ENCODE assay signal across 18 cellular contexts in the genomic region with DNA sequence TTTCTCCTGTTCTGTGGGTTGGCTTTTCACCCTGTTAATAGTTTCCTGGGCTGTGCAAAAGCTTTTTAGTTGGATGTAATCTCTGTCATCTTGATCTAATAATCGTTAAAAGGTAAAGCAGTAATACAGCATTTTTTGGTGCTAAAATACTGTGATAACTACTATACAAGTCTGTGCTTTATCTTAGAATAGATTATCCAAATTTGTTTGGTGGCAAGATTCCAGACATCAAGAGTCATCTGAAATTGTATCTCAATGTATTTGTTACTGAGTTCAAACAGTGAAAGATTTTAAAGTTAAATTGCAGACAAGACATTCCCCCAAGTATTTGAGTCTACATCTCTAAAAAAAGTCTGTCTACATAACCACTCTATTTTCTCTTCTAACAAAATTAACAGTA.
"Had no signal": no experiment of that assay in that cellular context is flagged by ENCODE, and none has a peak within 500 bp of the region (broad histone marks: within the 10 kb centered on the region; RNA-seq: fewer than 3 reads in every experiment).

No MANE protein-coding gene starts in this region.

- ATAC-seq: activated CD4-positive, CD25-positive, alpha-beta regulatory T cell treated with anti-CD3 and anti-CD28 coated beads, Interleukin-2, amount 50 U/mL, for 24 hours; activated CD8-positive, alpha-beta T cell treated with anti-CD3 and anti-CD28 coated beads, Interleukin-2, amount 10 ng/mL, durations not matched to agents 7 days and 5 days; esophagus mucosa; left ventricle myocardium superior; stimulated activated naive CD8-positive, alpha-beta T cell treated with anti-CD3 and anti-CD28 coated beads, Interleukin-15, amount 100 ng/mL, for 72 hours; T-cell had no signal

- H3K27ac Mint-ChIP-seq: activated CD4-positive, alpha-beta T cell treated with anti-CD3 and anti-CD28 coated beads, Interleukin-2, amount 10 ng/mL, durations not matched to agents 7 days and 5 days; activated CD8-positive, alpha-beta T cell treated with anti-CD3 and anti-CD28 coated beads, Interleukin-2, amount 10 ng/mL, durations not matched to agents 7 days and 5 days; activated naive CD4-positive, alpha-beta T cell treated with anti-CD3 and anti-CD28 coated beads for 36 hours; activated T-cell treated with anti-CD3 and anti-CD28 coated beads, Interleukin-2, amount 50 U/mL, for 24 hours; activated T-helper 2 cell treated with anti-CD3 and anti-CD28 coated beads, Interferon-gamma antibody, Interleukin-2, Interleukin-4, amounts not matched to agents 10 μg/mL and 5 μg/mL and 100 μg/mL, durations not matched to agents 14 hours and 24 hours and 36 hours; dendritic cell treated with granulocyte-macrophage colony-stimulating factor and Interleukin-4, amounts not matched to agents 40 ng/mL and 50 ng/mL, for 4 days; nephron; progenitor cell of endocrine pancreas; stimulated activated naive CD8-positive, alpha-beta T cell treated with anti-CD3 and anti-CD28 coated beads, Interleukin-15, amount 100 ng/mL, for 72 hours had no signal

- H3K27me3 Mint-ChIP-seq: activated CD4-positive, alpha-beta T cell treated with anti-CD3 and anti-CD28 coated beads, Interleukin-2, amount 10 ng/mL, durations not matched to agents 7 days and 5 days; activated T-cell treated with anti-CD3 and anti-CD28 coated beads, Interleukin-2, amount 50 U/mL, for 24 hours; dendritic cell treated with granulocyte-macrophage colony-stimulating factor and Interleukin-4, amounts not matched to agents 40 ng/mL and 50 ng/mL, for 4 days; progenitor cell of endocrine pancreas; stimulated activated naive CD8-positive, alpha-beta T cell treated with anti-CD3 and anti-CD28 coated beads, Interleukin-15, amount 100 ng/mL, for 72 hours; T-cell had no signal

- H3K36me3 Mint-ChIP-seq: T-cell had no signal

- DNase-seq: activated CD4-positive, alpha-beta T cell treated with anti-CD3 and anti-CD28 coated beads, Interleukin-2, amount 10 ng/mL, durations not matched to agents 7 days and 5 days; activated CD8-positive, alpha-beta T cell treated with anti-CD3 and anti-CD28 coated beads, Interleukin-2, amount 10 ng/mL, durations not matched to agents 7 days and 5 days; activated naive CD4-positive, alpha-beta T cell treated with anti-CD3 and anti-CD28 coated beads for 36 hours; activated T-cell treated with anti-CD3 and anti-CD28 coated beads, Interleukin-2, amount 50 U/mL, for 24 hours; effector CD8-positive, alpha-beta T cell; left ventricle myocardium superior; nucleus accumbens; stimulated activated CD4-positive, alpha-beta T cell treated with anti-CD3 and anti-CD28 coated beads, Interleukin-2, amount 100 ng/mL, for 24 hours; stimulated activated naive CD8-positive, alpha-beta T cell treated with anti-CD3 and anti-CD28 coated beads, Interleukin-15, amount 100 ng/mL, for 72 hours; T-cell; T-helper 9 cell; transverse colon had no signal

- H3K4me3 Mint-ChIP-seq: activated CD4-positive, alpha-beta T cell treated with anti-CD3 and anti-CD28 coated beads, Interleukin-2, amount 10 ng/mL, durations not matched to agents 7 days and 5 days; activated CD8-positive, alpha-beta T cell treated with anti-CD3 and anti-CD28 coated beads, Interleukin-2, amount 10 ng/mL, durations not matched to agents 7 days and 5 days; activated naive CD4-positive, alpha-beta T cell treated with anti-CD3 and anti-CD28 coated beads for 36 hours; activated T-cell treated with anti-CD3 and anti-CD28 coated beads, Interleukin-2, amount 50 U/mL, for 24 hours; dendritic cell treated with granulocyte-macrophage colony-stimulating factor and Interleukin-4, amounts not matched to agents 40 ng/mL and 50 ng/mL, for 4 days; nephron; stimulated activated naive CD8-positive, alpha-beta T cell treated with anti-CD3 and anti-CD28 coated beads, Interleukin-15, amount 100 ng/mL, for 72 hours; T-cell had no signal

- H3K9me3 Mint-ChIP-seq: activated CD4-positive, alpha-beta T cell treated with anti-CD3 and anti-CD28 coated beads, Interleukin-2, amount 10 ng/mL, durations not matched to agents 7 days and 5 days; activated naive CD4-positive, alpha-beta T cell treated with anti-CD3 and anti-CD28 coated beads for 36 hours; activated T-cell treated with anti-CD3 and anti-CD28 coated beads, Interleukin-2, amount 50 U/mL, for 24 hours; activated T-helper 2 cell treated with anti-CD3 and anti-CD28 coated beads, Interferon-gamma antibody, Interleukin-2, Interleukin-4, amounts not matched to agents 10 μg/mL and 5 μg/mL and 100 μg/mL, durations not matched to agents 14 hours and 24 hours and 36 hours; dendritic cell treated with granulocyte-macrophage colony-stimulating factor and Interleukin-4, amounts not matched to agents 40 ng/mL and 50 ng/mL, for 4 days; nephron; stimulated activated naive CD8-positive, alpha-beta T cell treated with anti-CD3 and anti-CD28 coated beads, Interleukin-15, amount 100 ng/mL, for 72 hours; T-cell had no signal
